In genomic region chr9:136799854-136800657, GRCh38 we compare ENCODE assay signal across 8 cellular contexts. TPM values are rescaled to one million over a fixed set of nuclear protein-coding genes. Genes with fewer than 3 reads are reported as not detected.
DNase-seq lines count a peak whose midpoint lies in the region; ATAC-seq and TF ChIP-seq lines count a peak whose summit lies in the region.

No MANE protein-coding gene starts in this region.

- peak overlapping the region; percentile 62 for H3K4me3 ChIP-seq in thoracic aorta

- H3K27ac ChIP-seq in thoracic aorta, result no peak overlapping the region

- ATAC-seq in GM18907 (IDR thresholded peaks at IDR 0.05; ENCODE audit: unreplicated experiment), result peak; percentile 38
- ATAC-seq in omental fat pad (ENCODE audit: low FRiP score), result peak; percentile 90
- ATAC-seq in thoracic aorta (ENCODE audit: insufficient number of reproducible peaks, low FRiP score, low read depth), result no peak

- TF ChIP-seq CTCF in omental fat pad (IDR thresholded peaks at IDR 0.05), result no peak
- TF ChIP-seq CTCF in thoracic aorta (IDR thresholded peaks at IDR 0.05), result no peak

- no peaks in the 10 kb centered on the region for H3K36me3 ChIP-seq in thoracic aorta

- DNase-seq in MV-4-11 (lab: John Stamatoyannopoulos, UW) (peak; percentile 61), SK-MEL-5 (ENCODE audit: low read depth, low spot score) (peak; percentile 75), activated gamma-delta T cell treated with Interleukin-2 at 50 U/mL for 16 hours (peak; percentile 95), germinal center (ENCODE audit: low spot score) (peak; percentile 91), omental fat pad (ENCODE audit: low spot score) (peak; percentile 65), thoracic aorta (ENCODE audit: low spot score) (no peak), KG1 (lab: John Stamatoyannopoulos, UW) (no peak)

- H3K9me3 ChIP-seq in thoracic aorta, result no peaks in the 10 kb centered on the region

- H3K4me1 ChIP-seq in thoracic aorta (ENCODE audit: control insufficient read depth in 1 of 2, low read depth in 2 of 2), result peaks cover 14 to 15% of the 10 kb centered on the region in 2 donors

- in situ Hi-C loops in SK-MEL-5 (cut with HindIII; ENCODE audit: low pct_unique_long_range_greater_than_20kb, low sequenced_read_pairs), result loop anchor here (25.0 kb wide), 1 partner anchor 137 kb away; the partner anchor contains the start of genes C8G and FBXW5

- peaks cover 7% of the 10 kb centered on the region for H3K27me3 ChIP-seq in thoracic aorta (replicated peaks; ENCODE audit: insufficient read depth)

RNA-seq across cellular contexts. Expression of gene CCDC183, which starts 3.9 kb away (rescaled TPM):
- total RNA-seq in SK-MEL-5 (2014; rRNA removed; shearing (Covaris generic)), result 0.08 and 0.42 TPM in 2 replicates
- 0.32 TPM in 1 of 2 replicates, not detected in the other for polyA plus RNA-seq in SK-MEL-5 (2015; cell fraction: cytosol; rRNA removed)
- polyA plus RNA-seq in SK-MEL-5 (2015; cell fraction: nucleus; rRNA removed), result 2.2 TPM in 1 of 2 replicates, not detected in the other
- total RNA-seq in omental fat pad, result 1 to 10 TPM; 1.5 to 2.8 (median 1.9) TPM
- under 1 TPM; 0.68 to 0.71 TPM for total RNA-seq in thoracic aorta

RNA-seq across cellular contexts. Expression of gene RABL6, which starts 7.7 kb away (rescaled TPM):
- total RNA-seq in SK-MEL-5 (2014; rRNA removed; shearing (Covaris generic)), result 57.4 and 62.6 TPM in 2 replicates
- 72.1 and 117 TPM in 2 replicates for polyA plus RNA-seq in SK-MEL-5 (2015; cell fraction: cytosol; rRNA removed)
- polyA plus RNA-seq in SK-MEL-5 (2015; cell fraction: nucleus; rRNA removed), result 105 and 123 TPM in 2 replicates
- total RNA-seq in omental fat pad (10 to 100 TPM; 33.7 to 46.9 (median 44.9) TPM), thoracic aorta (10 to 100 TPM; 61.7 to 86.2 TPM)

RNA-seq across cellular contexts. Expression of gene TMEM141, which starts 8.9 kb away (rescaled TPM):
- 47.1 and 50.8 TPM in 2 replicates for total RNA-seq in SK-MEL-5 (2014; rRNA removed; shearing (Covaris generic))
- polyA plus RNA-seq in SK-MEL-5 (2015; cell fraction: cytosol; rRNA removed), result 62.0 and 81.0 TPM in 2 replicates
- polyA plus RNA-seq in SK-MEL-5 (2015; cell fraction: nucleus; rRNA removed), result 22.1 and 73.1 TPM in 2 replicates
- total RNA-seq in omental fat pad (10 to 100 TPM; 43.1 to 88.1 (median 70.9) TPM), thoracic aorta (10 to 100 TPM; 12.8 to 37.8 TPM)

RNA-seq across cellular contexts. Expression of gene LCN15, which starts 35.7 kb away (rescaled TPM):
- 0.05 and 0.21 TPM in 2 replicates for total RNA-seq in SK-MEL-5 (2014; rRNA removed; shearing (Covaris generic))
- 0.11 TPM in 1 of 2 replicates, not detected in the other for polyA plus RNA-seq in SK-MEL-5 (2015; cell fraction: cytosol; rRNA removed)
- 0.07 TPM in 1 of 2 replicates, not detected in the other for polyA plus RNA-seq in SK-MEL-5 (2015; cell fraction: nucleus; rRNA removed)
- not detected for total RNA-seq in omental fat pad
- total RNA-seq in thoracic aorta, result not detected

RNA-seq across cellular contexts. Expression of gene LCN8, which starts 42.0 kb away (rescaled TPM):
- not detected in 2 replicates for total RNA-seq in SK-MEL-5 (2014; rRNA removed; shearing (Covaris generic))
- not detected in 2 replicates for polyA plus RNA-seq in SK-MEL-5 (2015; cell fraction: cytosol; rRNA removed)
- not detected in 2 replicates for polyA plus RNA-seq in SK-MEL-5 (2015; cell fraction: nucleus; rRNA removed)
- total RNA-seq in omental fat pad (not detected), thoracic aorta (not detected)

Comparison
In these comparisons a context has a peak if more than half of its experiments do, and no peak if none do; other contexts are left out.
1. DNase-seq: peak in MV-4-11 (single experiment), SK-MEL-5 (single experiment), activated gamma-delta T cell treated with Interleukin-2 at 50 U/mL for 16 hours (single experiment), germinal center (single experiment) and omental fat pad (single experiment); none in thoracic aorta (single experiment) and KG1 (single experiment).